In genomic region chr19:55578761-55579747, GRCh38 we compare ENCODE assay signal across 2 cellular contexts.
TF ChIP-seq lines count a peak whose summit lies in the region.

No MANE protein-coding gene starts in this region.

TF ChIP-seq in HCT116, 20 proteins besides CTCF, POLR2A, EP300 and RAD21:
- TF ChIP-seq YY1 (IDR thresholded peaks at IDR 0.05; ENCODE audit: extremely low read depth, insufficient replicate concordance, low read depth, low read length), result no peak
- TF ChIP-seq ZNF274 (IDR thresholded peaks at IDR 0.05; ENCODE audit: low read depth, low read length), result no peak
- TF ChIP-seq FOSL1 (IDR thresholded peaks at IDR 0.05; ENCODE audit: low read depth), result no peak
- no peak for TF ChIP-seq SRF (IDR thresholded peaks at IDR 0.05; ENCODE audit: low read depth)
- no peak for TF ChIP-seq JUND (IDR thresholded peaks at IDR 0.05)
- no peak for TF ChIP-seq EZH2 (IDR thresholded peaks at IDR 0.05)
- TF ChIP-seq, protein P1, sequence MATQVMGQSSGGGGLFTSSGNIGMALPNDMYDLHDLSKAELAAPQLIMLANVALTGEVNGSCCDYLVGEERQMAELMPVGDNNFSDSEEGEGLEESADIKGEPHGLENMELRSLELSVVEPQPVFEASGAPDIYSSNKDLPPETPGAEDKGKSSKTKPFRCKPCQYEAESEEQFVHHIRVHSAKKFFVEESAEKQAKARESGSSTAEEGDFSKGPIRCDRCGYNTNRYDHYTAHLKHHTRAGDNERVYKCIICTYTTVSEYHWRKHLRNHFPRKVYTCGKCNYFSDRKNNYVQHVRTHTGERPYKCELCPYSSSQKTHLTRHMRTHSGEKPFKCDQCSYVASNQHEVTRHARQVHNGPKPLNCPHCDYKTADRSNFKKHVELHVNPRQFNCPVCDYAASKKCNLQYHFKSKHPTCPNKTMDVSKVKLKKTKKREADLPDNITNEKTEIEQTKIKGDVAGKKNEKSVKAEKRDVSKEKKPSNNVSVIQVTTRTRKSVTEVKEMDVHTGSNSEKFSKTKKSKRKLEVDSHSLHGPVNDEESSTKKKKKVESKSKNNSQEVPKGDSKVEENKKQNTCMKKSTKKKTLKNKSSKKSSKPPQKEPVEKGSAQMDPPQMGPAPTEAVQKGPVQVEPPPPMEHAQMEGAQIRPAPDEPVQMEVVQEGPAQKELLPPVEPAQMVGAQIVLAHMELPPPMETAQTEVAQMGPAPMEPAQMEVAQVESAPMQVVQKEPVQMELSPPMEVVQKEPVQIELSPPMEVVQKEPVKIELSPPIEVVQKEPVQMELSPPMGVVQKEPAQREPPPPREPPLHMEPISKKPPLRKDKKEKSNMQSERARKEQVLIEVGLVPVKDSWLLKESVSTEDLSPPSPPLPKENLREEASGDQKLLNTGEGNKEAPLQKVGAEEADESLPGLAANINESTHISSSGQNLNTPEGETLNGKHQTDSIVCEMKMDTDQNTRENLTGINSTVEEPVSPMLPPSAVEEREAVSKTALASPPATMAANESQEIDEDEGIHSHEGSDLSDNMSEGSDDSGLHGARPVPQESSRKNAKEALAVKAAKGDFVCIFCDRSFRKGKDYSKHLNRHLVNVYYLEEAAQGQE (IDR thresholded peaks at IDR 0.05; ENCODE audit: low read depth), result no peak

TF ChIP-seq in K562, 482 proteins besides CTCF, POLR2A, EP300 and RAD21:
- TF ChIP-seq MTA2 (IDR thresholded peaks at IDR 0.05; ENCODE audit: low read depth) (no peak), RBFOX2 (IDR thresholded peaks at IDR 0.05; ENCODE audit: low read depth, low read length) (peak; percentile 62), ZBTB7A (IDR thresholded peaks at IDR 0.05; ENCODE audit: borderline replicate concordance, control insufficient read depth, low read depth, low read length) (peak; percentile 28; the same call in 1 of the 2 replicates), KAT8 (IDR thresholded peaks at IDR 0.05; ENCODE audit: low read depth) (no peak), HNRNPL (IDR thresholded peaks at IDR 0.05; ENCODE audit: low read depth, low read length) (0 out of 2 replicates have a peak, but pooled peaks have one; percentile 50), POLR2G (IDR thresholded peaks at IDR 0.05; ENCODE audit: low read depth, low read length) (peak; percentile 56; the same call in 1 of the 2 replicates)
- TF ChIP-seq, protein P2, sequence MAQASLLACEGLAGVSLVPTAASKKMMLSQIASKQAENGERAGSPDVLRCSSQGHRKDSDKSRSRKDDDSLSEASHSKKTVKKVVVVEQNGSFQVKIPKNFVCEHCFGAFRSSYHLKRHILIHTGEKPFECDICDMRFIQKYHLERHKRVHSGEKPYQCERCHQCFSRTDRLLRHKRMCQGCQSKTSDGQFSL (CRISPR knock-in tag; IDR thresholded peaks at IDR 0.05), result 0 out of 2 replicates have a peak, but pooled peaks have one; percentile 23
- TF ChIP-seq, protein P2 (tag; IDR thresholded peaks at IDR 0.05), result no peak
- TF ChIP-seq, protein P3, sequence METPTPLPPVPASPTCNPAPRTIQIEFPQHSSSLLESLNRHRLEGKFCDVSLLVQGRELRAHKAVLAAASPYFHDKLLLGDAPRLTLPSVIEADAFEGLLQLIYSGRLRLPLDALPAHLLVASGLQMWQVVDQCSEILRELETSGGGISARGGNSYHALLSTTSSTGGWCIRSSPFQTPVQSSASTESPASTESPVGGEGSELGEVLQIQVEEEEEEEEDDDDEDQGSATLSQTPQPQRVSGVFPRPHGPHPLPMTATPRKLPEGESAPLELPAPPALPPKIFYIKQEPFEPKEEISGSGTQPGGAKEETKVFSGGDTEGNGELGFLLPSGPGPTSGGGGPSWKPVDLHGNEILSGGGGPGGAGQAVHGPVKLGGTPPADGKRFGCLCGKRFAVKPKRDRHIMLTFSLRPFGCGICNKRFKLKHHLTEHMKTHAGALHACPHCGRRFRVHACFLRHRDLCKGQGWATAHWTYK (CRISPR knock-in tag; IDR thresholded peaks at IDR 0.05), result peak; percentile 93
- TF ChIP-seq, protein P4, sequence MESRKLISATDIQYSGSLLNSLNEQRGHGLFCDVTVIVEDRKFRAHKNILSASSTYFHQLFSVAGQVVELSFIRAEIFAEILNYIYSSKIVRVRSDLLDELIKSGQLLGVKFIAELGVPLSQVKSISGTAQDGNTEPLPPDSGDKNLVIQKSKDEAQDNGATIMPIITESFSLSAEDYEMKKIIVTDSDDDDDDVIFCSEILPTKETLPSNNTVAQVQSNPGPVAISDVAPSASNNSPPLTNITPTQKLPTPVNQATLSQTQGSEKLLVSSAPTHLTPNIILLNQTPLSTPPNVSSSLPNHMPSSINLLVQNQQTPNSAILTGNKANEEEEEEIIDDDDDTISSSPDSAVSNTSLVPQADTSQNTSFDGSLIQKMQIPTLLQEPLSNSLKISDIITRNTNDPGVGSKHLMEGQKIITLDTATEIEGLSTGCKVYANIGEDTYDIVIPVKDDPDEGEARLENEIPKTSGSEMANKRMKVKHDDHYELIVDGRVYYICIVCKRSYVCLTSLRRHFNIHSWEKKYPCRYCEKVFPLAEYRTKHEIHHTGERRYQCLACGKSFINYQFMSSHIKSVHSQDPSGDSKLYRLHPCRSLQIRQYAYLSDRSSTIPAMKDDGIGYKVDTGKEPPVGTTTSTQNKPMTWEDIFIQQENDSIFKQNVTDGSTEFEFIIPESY (CRISPR knock-in tag; IDR thresholded peaks at IDR 0.05), result peak; percentile 88
TF ChIP-seq in K562: peak in this region for 7.
